In genomic region chr6:84135291-84135690, GRCh38 we compare ENCODE assay signal across 20 cellular contexts.
DNase-seq lines count a peak whose midpoint lies in the region; ATAC-seq and TF ChIP-seq lines count a peak whose summit lies in the region.
"Had no signal": no experiment of that assay in that cellular context is flagged by ENCODE, and none has a peak within 500 bp of the region (broad histone marks: within the 10 kb centered on the region; RNA-seq: fewer than 3 reads in every experiment).

No MANE protein-coding gene starts in this region.

- no TSS peak for BruUV-seq in MCF 10A (replicated peaks; lab: Mats Ljungman, UMichigan)

- CTCF ChIA-PET in MCF 10A (lab: Yijun Ruan, JAX) = no interaction called here
- CTCF ChIA-PET in RWPE1 (lab: Yijun Ruan, JAX) = no interaction called here

- TF ChIP-seq CTCF in MCF 10A (IDR thresholded peaks at IDR 0.05; ENCODE audit: unreplicated experiment) = no peak
- TF ChIP-seq CTCF in breast epithelium (IDR thresholded peaks at IDR 0.05) = no peak
- no peak for TF ChIP-seq CTCF in RWPE1 (conservative IDR thresholded peaks at IDR 0.05; ENCODE audit: low read depth)

- no peaks in the 10 kb centered on the region for H3K27me3 ChIP-seq in breast epithelium

- H3K9me3 Mint-ChIP-seq in MCF 10A (ENCODE audit: unreplicated experiment) = peaks cover 7% of the 10 kb centered on the region
- H3K9me3 Mint-ChIP-seq: CD8-positive, alpha-beta T cell had no signal

- H3K4me3 Mint-ChIP-seq in MCF 10A (ENCODE audit: unreplicated experiment) = no peak overlapping the region
- H3K4me3 Mint-ChIP-seq: CD14-positive monocyte; CD8-positive, alpha-beta T cell; HFFc6; IgD-negative memory B cell had no signal

- DNase-seq in MCF 10A (ENCODE audit: unreplicated experiment) = no peak
- no peak for DNase-seq in breast epithelium (ENCODE audit: low spot score in 2 of 2)
- peak; percentile 30 for DNase-seq in RWPE1 (ENCODE audit: low spot score)
- peak; percentile 52 for DNase-seq in epithelial cell of prostate (ENCODE audit: low read depth, low spot score)
- DNase-seq in HCEC 1CT = no peak
- DNase-seq: CD8-positive, alpha-beta T cell; COR-L47; DND-41; GOT3; HFFc6; KG1 had no signal

- no peaks in the 10 kb centered on the region for H3K36me3 ChIP-seq in breast epithelium
- H3K36me3 ChIP-seq: HAP-1 had no signal

- peak overlapping the region; percentile 16 for H3K27ac Mint-ChIP-seq in MCF 10A (ENCODE audit: low read depth, unreplicated experiment)
- H3K27ac Mint-ChIP-seq: CD14-positive monocyte; CD8-positive, alpha-beta T cell; HFFc6; IgD-negative memory B cell had no signal

- POLR2A ChIA-PET in MCF 10A (lab: Yijun Ruan, JAX) (no interaction called here), RWPE1 (lab: Yijun Ruan, JAX; ENCODE audit: low non-redundant PET) (no interaction called here)

- H3K36me3 Mint-ChIP-seq in MCF 10A (ENCODE audit: insufficient read depth, unreplicated experiment) = peaks cover 13% of the 10 kb centered on the region

- ATAC-seq in GM19463 (IDR thresholded peaks at IDR 0.05; ENCODE audit: unreplicated experiment) (no peak), HG02588 (IDR thresholded peaks at IDR 0.05; ENCODE audit: unreplicated experiment) (no peak), GM21528 (IDR thresholded peaks at IDR 0.05; ENCODE audit: low FRiP score, unreplicated experiment) (no peak)
- ATAC-seq: CD8-positive, alpha-beta T cell; GM12878 had no signal

- H3K27me3 Mint-ChIP-seq in MCF 10A (ENCODE audit: insufficient read depth, unreplicated experiment) = no peaks in the 10 kb centered on the region
- H3K27me3 Mint-ChIP-seq: IgD-negative memory B cell had no signal

- H3K27ac ChIP-seq in breast epithelium (no peak overlapping the region), RWPE1 (peak overlapping the region; percentile 44), epithelial cell of prostate (peak overlapping the region; percentile 25)
- H3K27ac ChIP-seq: 22Rv1, HL-60 had no signal

- no peaks in the 10 kb centered on the region for H3K4me1 Mint-ChIP-seq in MCF 10A (ENCODE audit: insufficient read depth, unreplicated experiment)
- H3K4me1 Mint-ChIP-seq: CD14-positive monocyte, IgD-negative memory B cell had no signal

- H3K4me3 ChIP-seq in breast epithelium = no peak overlapping the region
- H3K4me3 ChIP-seq: GM12878, HAP-1 had no signal

- peaks cover 0 to 6% of the 10 kb centered on the region in 2 donors for H3K9me3 ChIP-seq in breast epithelium
- H3K9me3 ChIP-seq: HAP-1 had no signal

- H3K4me1 ChIP-seq in breast epithelium = no peaks in the 10 kb centered on the region

- TF ChIP-seq POLR2A in breast epithelium (IDR thresholded peaks at IDR 0.05) = no peak

- intact Hi-C loops in MCF 10A (cut with micrococcal nuclease) (no loop called here), breast epithelium (cut with DNase I; ENCODE audit: low total_unique reads) (no loop called here)

Comparison
In these comparisons a context has a peak if more than half of its experiments do, and no peak if none do; other contexts are left out.
1. DNase-seq: peak in RWPE1 (single experiment) and epithelial cell of prostate (single experiment); none in MCF 10A (single experiment), breast epithelium (0 of 2) and HCEC 1CT (single experiment).
2. H3K27ac ChIP-seq: peak in RWPE1 (single experiment) and epithelial cell of prostate (single experiment); none in breast epithelium (0 of 2).